In the genomic region with DNA sequence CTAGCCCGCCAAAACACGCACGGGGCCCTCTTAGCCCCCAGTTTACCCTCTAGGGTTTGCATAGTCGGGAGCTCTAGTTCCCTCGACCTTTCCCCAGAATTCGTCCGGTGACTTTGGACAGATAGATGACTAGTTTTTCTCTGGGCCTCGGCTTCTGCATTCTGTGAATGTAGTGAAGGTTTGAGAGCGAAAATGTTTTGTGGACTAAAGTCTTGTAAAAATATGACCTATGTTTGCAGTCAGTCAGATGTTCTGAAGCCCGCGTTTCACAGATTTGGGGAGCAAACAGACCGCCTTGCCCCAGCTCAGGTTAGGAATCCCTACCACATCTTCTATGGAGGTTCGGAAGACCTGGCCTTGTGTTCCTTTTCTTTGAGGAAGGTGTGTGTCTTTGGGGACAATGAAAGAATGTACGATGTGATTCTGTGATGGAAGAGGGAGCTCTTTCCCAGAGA, we compare ENCODE assay signal across 8 cellular contexts. TPM values are rescaled to one million over a fixed set of nuclear protein-coding genes. Genes with fewer than 3 reads are reported as not detected.
A peak's percentile ranks its signal among the peaks of the same experiment; 100 is the strongest.
DNase-seq lines count a peak whose midpoint lies in the region; ATAC-seq and TF ChIP-seq lines count a peak whose summit lies in the region.

No MANE protein-coding gene starts in this region.

- H3K9me3 ChIP-seq in AG04450 (ENCODE audit: control insufficient read depth, insufficient read depth, low read length): no peaks in the 10 kb centered on the region; the same call in 1 of the 2 replicates
- H3K9me3 ChIP-seq in HUES48 (ENCODE audit: control insufficient read depth, insufficient read depth, low read length): no peaks in the 10 kb centered on the region
- no peaks in the 10 kb centered on the region for H3K9me3 ChIP-seq in mucosa of descending colon

- H3K4me1 ChIP-seq in HUES48 (ENCODE audit: control insufficient read depth, insufficient read depth, low read length): peaks cover 33% of the 10 kb centered on the region
- H3K4me1 ChIP-seq in mucosa of descending colon (ENCODE audit: low read depth): peaks cover 54% of the 10 kb centered on the region

- peak overlapping the region; percentile 86 for H3K4me3 ChIP-seq in AG04450 (ENCODE audit: low read depth, low read length)
- peak overlapping the region; percentile 92 for H3K4me3 ChIP-seq in HUES48 (ENCODE audit: low read depth, low read length)
- H3K4me3 ChIP-seq in mucosa of descending colon: peak overlapping the region; percentile 82

- H3K36me3 ChIP-seq in HUES48 (ENCODE audit: control insufficient read depth, insufficient read depth, low read length) (peaks cover 29% of the 10 kb centered on the region), mucosa of descending colon (ENCODE audit: low read depth) (no peaks in the 10 kb centered on the region)

- DNase-seq in AG04450 (ENCODE audit: low read depth, low spot score): no peak
- peak in 5 of 61 donors; percentile 5 to 63 (median 43) for DNase-seq in caudate nucleus (lab: John Stamatoyannopoulos, UW)
- no peak for DNase-seq in mucosa of descending colon
- no peak for DNase-seq in NOMO-1 (lab: John Stamatoyannopoulos, UW; ENCODE audit: unreplicated experiment in 2 of 2)
- no peak for DNase-seq in NCI-H187 (lab: John Stamatoyannopoulos, UW)
- DNase-seq in RPMI8226: no peak

- H3K27ac ChIP-seq in AG04450 (ENCODE audit: low read depth, low read length) (peak overlapping the region; percentile 77), HUES48 (ENCODE audit: low read depth, low read length) (peak overlapping the region; percentile 93), caudate nucleus (ENCODE audit: low read depth, low read length) (peak overlapping the region; percentile 98)

- CTCF ChIA-PET in AG04450 (lab: Charles Lee): interaction anchor here (0.8 to 2.5 kb wide), 5 partner anchors 36 to 59 kb away, joined by 3 to 12 read pairs (median 11); partner anchors contain the start of gene NSUN4

- H3K9ac ChIP-seq in HUES48 (ENCODE audit: low read depth, low read length): peak overlapping the region; percentile 96

- TF ChIP-seq CTCF in AG04450 (IDR thresholded peaks at IDR 0.05; ENCODE audit: low read depth, low read length) (no peak), mucosa of descending colon (IDR thresholded peaks at IDR 0.05) (no peak)

- intact Hi-C loops in mucosa of descending colon (cut with DNase I, micrococcal nuclease): no loop called here

- H3K27me3 ChIP-seq in AG04450 (ENCODE audit: control insufficient read depth, insufficient read depth, low read length) (no peaks in the 10 kb centered on the region), HUES48 (ENCODE audit: control insufficient read depth, insufficient read depth, low read length) (no peaks in the 10 kb centered on the region)

- POLR2A ChIA-PET in AG04450 (lab: Yijun Ruan, JAX): interaction anchor here (1.2 to 2.0 kb wide), 5 partner anchors 13 to 57 kb away, joined by 3 to 17 read pairs (median 6); partner anchors contain the start of genes NSUN4 and RAD54L

- no peak for ATAC-seq in mucosa of descending colon
- ATAC-seq in GM18517 (IDR thresholded peaks at IDR 0.05; ENCODE audit: unreplicated experiment): no peak

RNA-seq across cellular contexts. Expression of gene UQCRH, which starts 0.4 kb away (rescaled TPM):
- polyA plus RNA-seq in AG04450 (2011; rRNA removed): 611 and 757 TPM in 2 replicates
- 86.6 and 116 TPM in 2 replicates for polyA minus RNA-seq in AG04450 (2011; rRNA and poly(A)+ RNA removed)
- total RNA-seq in mucosa of descending colon: 100 to 1,000 TPM; 266 to 387 (median 282) TPM

RNA-seq across cellular contexts. Expression of gene LRRC41, which starts 0.5 kb away (rescaled TPM):
- polyA plus RNA-seq in AG04450 (2011; rRNA removed): 66.3 and 80.2 TPM in 2 replicates
- polyA minus RNA-seq in AG04450 (2011; rRNA and poly(A)+ RNA removed): 84.9 and 115 TPM in 2 replicates
- total RNA-seq in mucosa of descending colon: 10 to 100 TPM; 41.8 to 56.0 (median 43.1) TPM

RNA-seq across cellular contexts. Expression of gene NSUN4, which starts 36.7 kb away (rescaled TPM):
- polyA plus RNA-seq in AG04450 (2011; rRNA removed): 18.4 and 21.4 TPM in 2 replicates
- polyA minus RNA-seq in AG04450 (2011; rRNA and poly(A)+ RNA removed): 34.8 and 44.3 TPM in 2 replicates
- total RNA-seq in mucosa of descending colon: 10 to 100 TPM; 18.5 to 20.6 (median 20.5) TPM

RNA-seq across cellular contexts. Expression of gene RAD54L, which starts 56.3 kb away (rescaled TPM):
- polyA plus RNA-seq in AG04450 (2011; rRNA removed): 1.8 and 1.9 TPM in 2 replicates
- 2.7 and 3.1 TPM in 2 replicates for polyA minus RNA-seq in AG04450 (2011; rRNA and poly(A)+ RNA removed)
- total RNA-seq in mucosa of descending colon: 1 to 10 TPM; 3.0 to 8.0 (median 3.6) TPM
